19 cellular contexts compared by ENCODE assay signal in genomic region chr13:101267656-101268055, GRCh38.
DNase-seq lines count a peak whose midpoint lies in the region; ATAC-seq lines count a peak whose summit lies in the region.
"Had no signal": no experiment of that assay in that cellular context is flagged by ENCODE, and none has a peak within 500 bp of the region (broad histone marks: within the 10 kb centered on the region; RNA-seq: fewer than 3 reads in every experiment).

No MANE protein-coding gene starts in this region.

- H3K9me3 ChIP-seq in GM23248 (ENCODE audit: low read depth), result no peaks in the 10 kb centered on the region

- no peak for ATAC-seq in GM18517 (IDR thresholded peaks at IDR 0.05; ENCODE audit: unreplicated experiment)
- ATAC-seq: activated naive CD8-positive, alpha-beta T cell treated with anti-CD3 and anti-CD28 coated beads, Interleukin-2, amount 50 U/mL, for 24 hours had no signal

- no peaks in the 10 kb centered on the region for H3K9me2 ChIP-seq in GM23248 (ENCODE audit: insufficient read depth)

- 43 to 44% methylated on average over 5 of the region's 5 CpGs for WGBS in GM23248 (ENCODE audit: low coverage in 1 of 2, low lambda C conversion rate in 2 of 2, missing lambda C conversion rate in 2 of 2), 2 experiments

- no peaks in the 10 kb centered on the region for H4K20me1 ChIP-seq in GM23248 (ENCODE audit: insufficient read depth)

- in situ Hi-C loops in GM23248 (cut with MboI), result no loop called here

- H3K27ac ChIP-seq in GM23248, result peak overlapping the region; percentile 57
- H3K27ac ChIP-seq: neural progenitor cell, PC-9 had no signal

- peaks cover 18% of the 10 kb centered on the region for H3K4me1 ChIP-seq in GM23248 (ENCODE audit: insufficient read depth)
- H3K4me1 ChIP-seq: neural progenitor cell had no signal

- H3K4me2 ChIP-seq in GM23248 (ENCODE audit: unreplicated experiment), result peak overlapping the region; percentile 29
- H3K4me2 ChIP-seq: neural progenitor cell, PC-9 had no signal

- H3K36me3 ChIP-seq in GM23248 (ENCODE audit: low read depth), result no peaks in the 10 kb centered on the region
- H3K36me3 ChIP-seq: neural progenitor cell had no signal

- peak overlapping the region; percentile 22; the same call in 1 of the 2 replicates for H2AFZ ChIP-seq in GM23248
- H2AFZ ChIP-seq: neural progenitor cell, PC-9 had no signal

- no peak overlapping the region for H3K9ac ChIP-seq in GM23248
- H3K9ac ChIP-seq: neural progenitor cell had no signal

- H3K79me2 ChIP-seq in GM23248 (ENCODE audit: insufficient read depth), result no peaks in the 10 kb centered on the region

- no peak overlapping the region for H3K4me3 ChIP-seq in GM23248
- H3K4me3 ChIP-seq: neural progenitor cell, PC-9 had no signal

- H3K27me3 ChIP-seq in GM23248 (replicated peaks; ENCODE audit: insufficient read depth), result no peaks in the 10 kb centered on the region
- H3K27me3 ChIP-seq: neural progenitor cell had no signal

- DNase-seq in AG08396 (ENCODE audit: low spot score), result peak; percentile 9
- DNase-seq in GM23248, result peak; percentile 81
- peak; percentile 26 for DNase-seq in T1000 (lab: John Stamatoyannopoulos, UW)
- DNase-seq in glomerular visceral epithelial cell (ENCODE audit: extremely low spot score), result peak; percentile 92
- no peak for DNase-seq in SHP77 treated with DMSO at 0.1 percent for 48 hours (lab: John Stamatoyannopoulos, UW)
- DNase-seq in SKM-1 treated with dmso at 0.1 percent for 144 hours (lab: John Stamatoyannopoulos, UW; ENCODE audit: unreplicated experiment), result no peak
- DNase-seq in NCI-H524 (lab: John Stamatoyannopoulos, UW), result no peak
- DNase-seq: activated CD4-positive, alpha-beta memory T cell treated with anti-CD3 and anti-CD28 coated beads for 36 hours; activated naive CD8-positive, alpha-beta T cell treated with anti-CD3 and anti-CD28 coated beads, Interleukin-2, amount 50 U/mL, for 24 hours; COR-L47; hypothalamus; kidney; midbrain; NCI-H1092 treated with DMSO at 0.1 percent for 48 hours; NCI-H748 treated with DMSO at 0.1 percent for 48 hours; PC-9; stimulated activated naive CD4-positive, alpha-beta T cell had no signal

- peaks cover 19% of the 10 kb centered on the region for H3F3A ChIP-seq in GM23248 (ENCODE audit: insufficient read depth)

Comparison
In these comparisons a context has a peak if more than half of its experiments do, and no peak if none do; other contexts are left out.
1. DNase-seq: peak in AG08396 (single experiment), GM23248 (single experiment), T1000 (single experiment) and glomerular visceral epithelial cell (single experiment); none in SHP77 treated with DMSO at 0.1 percent for 48 hours (single experiment), SKM-1 treated with dmso at 0.1 percent for 144 hours (single experiment) and NCI-H524 (0 of 2).